In the genomic region with DNA sequence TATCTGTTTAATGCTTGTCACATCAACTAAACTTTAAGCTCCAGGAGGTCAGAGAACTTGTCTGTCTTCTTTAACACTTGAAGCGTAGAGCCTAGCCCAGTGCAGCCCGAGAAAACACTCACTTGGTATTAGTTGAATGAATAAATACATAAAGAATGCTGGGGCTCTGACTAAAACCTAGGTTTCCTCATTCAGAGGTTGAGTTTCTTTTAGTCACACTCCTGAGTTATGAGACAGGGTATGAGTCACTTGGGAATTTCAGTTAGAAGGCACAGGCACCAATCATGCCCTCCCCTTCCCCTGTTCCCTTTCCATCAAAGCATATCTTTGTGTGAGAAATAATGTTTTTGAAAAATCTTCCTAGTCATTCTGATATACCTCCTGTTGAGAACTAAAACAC, we compare ENCODE assay signal across 9 cellular contexts.
A peak's percentile ranks its signal among the peaks of the same experiment; 100 is the strongest.
DNase-seq lines count a peak whose midpoint lies in the region; ATAC-seq and TF ChIP-seq lines count a peak whose summit lies in the region.
"Had no signal": no experiment of that assay in that cellular context is flagged by ENCODE, and none has a peak within 500 bp of the region (broad histone marks: within the 10 kb centered on the region; RNA-seq: fewer than 3 reads in every experiment).

No MANE protein-coding gene starts in this region.

- H3K9me3 ChIP-seq in WERI-Rb-1 (ENCODE audit: severe bottlenecking) (no peaks in the 10 kb centered on the region), tibial nerve (no peaks in the 10 kb centered on the region)
- H3K9me3 ChIP-seq: stomach had no signal

- TF ChIP-seq CTCF in WERI-Rb-1 (IDR thresholded peaks at IDR 0.05; ENCODE audit: low read depth, low read length) (no peak), tibial nerve (IDR thresholded peaks at IDR 0.05) (no peak)

- ATAC-seq in HG03460 (IDR thresholded peaks at IDR 0.05; ENCODE audit: unreplicated experiment) (no peak), HG03378 (IDR thresholded peaks at IDR 0.05; ENCODE audit: unreplicated experiment) (no peak)

- no peak overlapping the region for H3K4me3 ChIP-seq in WERI-Rb-1 (ENCODE audit: low read depth, low read length)
- H3K4me3 ChIP-seq in tibial nerve = no peak overlapping the region
- H3K4me3 ChIP-seq: stomach had no signal

- peak; percentile 76 for DNase-seq in AG08396 (ENCODE audit: low spot score)
- peak; percentile 8 for DNase-seq in GOT3 (lab: John Stamatoyannopoulos, UW)
- peak; percentile 19 for DNase-seq in T1000 (lab: John Stamatoyannopoulos, UW)
- peak; percentile 21 for DNase-seq in iPS-NIHi7 (ENCODE audit: extremely low spot score)
- DNase-seq in WERI-Rb-1 = no peak
- no peak for DNase-seq in tibial nerve (ENCODE audit: low spot score in 2 of 2)
- DNase-seq: stomach had no signal

- no peak for TF ChIP-seq POLR2A in tibial nerve (IDR thresholded peaks at IDR 0.05)

- H3K27me3 ChIP-seq in WERI-Rb-1 (ENCODE audit: insufficient read depth, low read depth, severe bottlenecking) (no peaks in the 10 kb centered on the region), tibial nerve (no peaks in the 10 kb centered on the region)
- H3K27me3 ChIP-seq: stomach had no signal

- TF ChIP-seq EP300 in tibial nerve (IDR thresholded peaks at IDR 0.05) = no peak

- H3K27ac ChIP-seq in WERI-Rb-1 (no peak overlapping the region), tibial nerve (no peak overlapping the region)
- H3K27ac ChIP-seq: stomach had no signal

- H3K36me3 ChIP-seq in WERI-Rb-1 (no peaks in the 10 kb centered on the region), tibial nerve (no peaks in the 10 kb centered on the region)
- H3K36me3 ChIP-seq: stomach had no signal

- WGBS in tibial nerve, 2 donors = 50 to 61% methylated on average over 2 of the region's 2 CpGs

- H3K4me1 ChIP-seq in tibial nerve = no peaks in the 10 kb centered on the region
- H3K4me1 ChIP-seq: stomach had no signal

Comparison
In these comparisons a context has a peak if more than half of its experiments do, and no peak if none do; other contexts are left out.
1. DNase-seq: peak in AG08396 (single experiment), GOT3 (single experiment), T1000 (single experiment) and iPS-NIHi7 (single experiment); none in WERI-Rb-1 (single experiment) and tibial nerve (0 of 2).